ENCODE assay signal across 17 cellular contexts in the genomic region with DNA sequence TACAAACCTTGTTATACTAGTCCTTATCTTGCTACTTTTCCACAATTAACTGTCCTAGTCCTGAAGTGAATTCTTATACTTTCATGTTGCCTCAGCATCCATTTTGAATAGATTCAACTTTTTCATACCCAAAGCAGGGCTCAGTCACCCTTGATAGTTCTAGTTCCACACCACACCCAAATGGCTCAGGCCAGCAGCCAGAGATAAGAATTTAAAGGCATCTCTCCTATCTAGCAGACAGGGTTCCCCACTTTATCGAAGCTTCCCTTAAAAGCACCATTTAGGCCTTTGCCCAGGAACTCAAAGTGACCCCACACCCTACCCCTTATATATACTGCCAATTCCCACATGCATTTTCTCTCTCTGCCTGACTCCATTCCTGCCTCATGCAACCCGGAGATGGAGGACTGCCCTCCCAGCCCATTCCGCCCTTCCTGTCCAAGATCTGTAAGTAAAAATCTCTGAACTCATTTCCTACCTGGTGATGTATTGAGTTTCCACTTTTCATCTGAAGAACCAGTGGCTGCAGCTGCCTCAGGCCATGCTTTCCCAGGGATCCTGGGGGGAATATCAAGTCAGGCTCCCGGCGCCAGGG.
A peak's percentile ranks its signal among the peaks of the same experiment; 100 is the strongest.
DNase-seq lines count a peak whose midpoint lies in the region; ATAC-seq and TF ChIP-seq lines count a peak whose summit lies in the region.
"Had no signal": no experiment of that assay in that cellular context is flagged by ENCODE, and none has a peak within 500 bp of the region (broad histone marks: within the 10 kb centered on the region; RNA-seq: fewer than 3 reads in every experiment).

No MANE protein-coding gene starts in this region.

- H3K4me3 ChIP-seq in OCI-LY3 (ENCODE audit: low read length) = no peak overlapping the region
- H3K4me3 ChIP-seq: heart left ventricle, lower lobe of right lung, sigmoid colon had no signal

- no peaks in the 10 kb centered on the region for H3K36me3 Mint-ChIP-seq in nephron progenitor cell (ENCODE audit: low read depth)
- H3K36me3 Mint-ChIP-seq in activated T-cell treated with anti-CD3 and anti-CD28 coated beads, Interleukin-2, amount 50 U/mL, for 72 hours (ENCODE audit: insufficient read depth in 2 of 2) = peaks cover 0 to 3% of the 10 kb centered on the region in 2 donors

- H3K27me3 ChIP-seq in OCI-LY3 (ENCODE audit: low read depth, low read length) = no peaks in the 10 kb centered on the region
- H3K27me3 ChIP-seq: heart left ventricle, sigmoid colon had no signal

- H3K79me2 ChIP-seq in OCI-LY3 (ENCODE audit: low read length) = no peaks in the 10 kb centered on the region

- H3K27ac ChIP-seq in OCI-LY3 (ENCODE audit: low read length) = peak overlapping the region; percentile 11; the same call in 1 of the 2 replicates
- H3K27ac ChIP-seq: heart left ventricle, lower lobe of right lung, sigmoid colon had no signal

- H3K4me2 ChIP-seq in OCI-LY3 (ENCODE audit: low read length) = peak overlapping the region; percentile 60

- no peak overlapping the region for H3K9ac ChIP-seq in OCI-LY3 (ENCODE audit: low read length)

- TF ChIP-seq CTCF in OCI-LY3 (IDR thresholded peaks at IDR 0.05; ENCODE audit: low read depth, low read length) = no peak
- no peak for TF ChIP-seq CTCF in nephron progenitor cell (IDR thresholded peaks at IDR 0.05)

- H3K36me3 ChIP-seq in OCI-LY3 (replicated peaks; ENCODE audit: low read depth, low read length) = no peaks in the 10 kb centered on the region
- H3K36me3 ChIP-seq: heart left ventricle, lower lobe of right lung, sigmoid colon had no signal

- peaks cover 46% of the 10 kb centered on the region for H3K4me1 ChIP-seq in OCI-LY3 (ENCODE audit: low read length)
- H3K4me1 ChIP-seq: lower lobe of right lung had no signal

- no peaks in the 10 kb centered on the region for H3K9me3 Mint-ChIP-seq in nephron progenitor cell
- H3K9me3 Mint-ChIP-seq in activated T-cell treated with anti-CD3 and anti-CD28 coated beads, Interleukin-2, amount 50 U/mL, for 72 hours = no peaks in the 10 kb centered on the region
- H3K9me3 Mint-ChIP-seq: activated CD4-positive, alpha-beta memory T cell treated with anti-CD3 and anti-CD28 coated beads for 36 hours; activated T-cell treated with anti-CD3 and anti-CD28 coated beads, Interleukin-2, amount 50 U/mL, for 24 hours had no signal

- no peak overlapping the region for H2AFZ ChIP-seq in OCI-LY3 (ENCODE audit: low read depth, low read length)

- H3K9me3 ChIP-seq in OCI-LY3 (ENCODE audit: insufficient read depth, low read length) = no peaks in the 10 kb centered on the region
- H3K9me3 ChIP-seq: heart left ventricle, lower lobe of right lung, sigmoid colon had no signal

- DNase-seq in nephron progenitor cell (no peak), anterior cingulate cortex (lab: John Stamatoyannopoulos, UW) (no peak)
- DNase-seq in activated T-cell treated with anti-CD3 and anti-CD28 coated beads, Interleukin-2, amount 50 U/mL, for 72 hours = no peak
- DNase-seq: activated CD4-positive, alpha-beta memory T cell treated with anti-CD3 and anti-CD28 coated beads for 36 hours; activated T-cell treated with anti-CD3 and anti-CD28 coated beads, Interleukin-2, amount 50 U/mL, for 24 hours; GOT3; heart left ventricle; lower lobe of right lung; NCI-H1417; RPMI8226; sigmoid colon; stimulated activated CD4-positive, alpha-beta T cell treated with anti-CD3 and anti-CD28 coated beads, Interleukin-1b, Interleukin-23, amount 100 ng/mL, for 48 hours had no signal

- ATAC-seq in GM18517 (IDR thresholded peaks at IDR 0.05; ENCODE audit: unreplicated experiment) = peak; percentile 22
- ATAC-seq in HG02678 (IDR thresholded peaks at IDR 0.05; ENCODE audit: unreplicated experiment) = peak; percentile 26
- ATAC-seq in HG02571 (IDR thresholded peaks at IDR 0.05; ENCODE audit: unreplicated experiment) = no peak
- ATAC-seq in activated T-cell treated with anti-CD3 and anti-CD28 coated beads, Interleukin-2, amount 50 U/mL, for 72 hours (replicated peaks in 1 of 2) = no peak
- ATAC-seq: heart left ventricle, lower lobe of right lung had no signal

- H3K4me3 Mint-ChIP-seq in nephron progenitor cell = no peak overlapping the region
- no peak overlapping the region for H3K4me3 Mint-ChIP-seq in activated T-cell treated with anti-CD3 and anti-CD28 coated beads, Interleukin-2, amount 50 U/mL, for 72 hours
- H3K4me3 Mint-ChIP-seq: activated CD4-positive, alpha-beta memory T cell treated with anti-CD3 and anti-CD28 coated beads for 36 hours; activated naive CD4-positive, alpha-beta T cell treated with anti-CD3 and anti-CD28 coated beads, Interleukin-2, amount 50 U/mL, for 24 hours; activated T-cell treated with anti-CD3 and anti-CD28 coated beads, Interleukin-2, amount 50 U/mL, for 24 hours had no signal

- peak overlapping the region; percentile 2 for H3K27ac Mint-ChIP-seq in nephron progenitor cell
- H3K27ac Mint-ChIP-seq in activated T-cell treated with anti-CD3 and anti-CD28 coated beads, Interleukin-2, amount 50 U/mL, for 72 hours = no peak overlapping the region
- H3K27ac Mint-ChIP-seq: activated CD4-positive, alpha-beta memory T cell treated with anti-CD3 and anti-CD28 coated beads for 36 hours; activated naive CD4-positive, alpha-beta T cell treated with anti-CD3 and anti-CD28 coated beads, Interleukin-2, amount 50 U/mL, for 24 hours; activated T-cell treated with anti-CD3 and anti-CD28 coated beads, Interleukin-2, amount 50 U/mL, for 24 hours had no signal

- H3K4me1 Mint-ChIP-seq in nephron progenitor cell = peaks cover 58% of the 10 kb centered on the region
- no peaks in the 10 kb centered on the region for H3K4me1 Mint-ChIP-seq in activated T-cell treated with anti-CD3 and anti-CD28 coated beads, Interleukin-2, amount 50 U/mL, for 72 hours (ENCODE audit: low read depth)

- H3K27me3 Mint-ChIP-seq in nephron progenitor cell (ENCODE audit: low read depth, poor library complexity) = peaks cover 5% of the 10 kb centered on the region
- peaks cover 6% of the 10 kb centered on the region for H3K27me3 Mint-ChIP-seq in activated T-cell treated with anti-CD3 and anti-CD28 coated beads, Interleukin-2, amount 50 U/mL, for 72 hours (ENCODE audit: low read depth)
- H3K27me3 Mint-ChIP-seq: activated CD4-positive, alpha-beta memory T cell treated with anti-CD3 and anti-CD28 coated beads for 36 hours; activated naive CD4-positive, alpha-beta T cell treated with anti-CD3 and anti-CD28 coated beads, Interleukin-2, amount 50 U/mL, for 24 hours; activated T-cell treated with anti-CD3 and anti-CD28 coated beads, Interleukin-2, amount 50 U/mL, for 24 hours had no signal

- no peaks in the 10 kb centered on the region; the same call in 1 of the 2 replicates for H4K20me1 ChIP-seq in OCI-LY3 (ENCODE audit: insufficient read depth, low read length)

Comparison
In these comparisons a context has a peak if more than half of its experiments do, and no peak if none do; other contexts are left out.
1. ATAC-seq: peak in GM18517 (single experiment) and HG02678 (single experiment); none in HG02571 (single experiment) and activated T-cell treated with anti-CD3 and anti-CD28 coated beads, Interleukin-2, amount 50 U/mL, for 72 hours (0 of 2).